ENCODE assay signal across 9 cellular contexts in the genomic region with DNA sequence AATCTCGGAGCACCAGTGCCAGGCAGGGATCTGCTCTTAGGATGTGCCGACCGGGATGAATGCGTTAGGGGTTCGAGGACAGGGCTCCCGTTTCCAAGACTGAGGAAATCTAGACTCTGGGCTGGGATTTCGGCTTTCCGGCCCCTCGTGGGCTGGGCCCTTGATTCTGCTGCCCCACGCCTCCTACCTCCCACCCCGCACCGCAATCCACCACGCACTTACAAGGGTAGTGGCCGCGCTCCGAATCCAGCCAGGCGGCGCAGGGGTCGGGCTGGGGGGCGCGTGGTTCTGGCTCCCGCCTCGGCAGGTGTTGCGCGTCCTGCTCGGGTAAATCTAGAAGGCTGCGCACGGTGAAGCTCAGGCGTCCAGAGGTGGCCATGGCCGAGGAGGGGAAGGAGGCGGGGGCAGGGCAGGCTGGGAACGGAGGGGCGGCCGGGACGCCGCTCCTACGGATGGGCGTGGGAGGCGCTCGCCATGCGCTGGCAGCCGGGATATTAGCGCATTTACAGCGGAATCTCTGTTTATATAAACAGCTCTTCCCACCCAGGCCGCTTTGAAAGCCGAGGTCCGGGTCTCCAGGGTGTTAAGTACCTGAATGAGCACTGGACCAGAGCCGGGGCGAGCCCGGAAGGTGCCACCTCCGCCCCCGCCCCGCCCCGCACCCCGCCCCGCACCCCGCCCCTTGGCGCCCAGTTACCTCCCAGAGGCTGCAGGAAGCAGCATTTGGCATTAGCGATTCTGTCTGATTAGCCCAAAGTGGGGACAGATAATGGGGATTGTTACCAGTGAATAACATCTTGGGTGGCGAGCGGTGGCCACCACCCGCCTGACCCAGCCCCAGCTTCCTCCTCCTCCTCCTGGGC. TPM values are rescaled to one million over a fixed set of nuclear protein-coding genes. Genes with fewer than 3 reads are reported as not detected.
A peak's percentile ranks its signal among the peaks of the same experiment; 100 is the strongest.
DNase-seq lines count a peak whose midpoint lies in the region; ATAC-seq and TF ChIP-seq lines count a peak whose summit lies in the region.
"Had no signal": no experiment of that assay in that cellular context is flagged by ENCODE, and none has a peak within 500 bp of the region (broad histone marks: within the 10 kb centered on the region; RNA-seq: fewer than 3 reads in every experiment).

A gene (minus strand): TSS at position 604 of the 863 bp plus-strand sequence. CDS start 225 bp downstream, at position 379.

- no peak for DNase-seq in activated naive CD4-positive, alpha-beta T cell treated with anti-CD3 and anti-CD28 coated beads, Interleukin-2, amount 10 ng/mL, durations not matched to agents 7 days and 5 days
- no peak for DNase-seq in activated naive CD4-positive, alpha-beta T cell treated with anti-CD3 and anti-CD28 coated beads, Interleukin-2, amount 50 U/mL, for 72 hours (ENCODE audit: low spot score in 2 of 2)
- DNase-seq in body of pancreas (peak in 1 of 4 donors; percentile 37), upper lobe of right lung (peak; percentile 70), RKO (ENCODE audit: low spot score) (no peak)
- no peak for DNase-seq in activated naive CD4-positive, alpha-beta T cell treated with anti-CD3 and anti-CD28 coated beads for 36 hours

- 1 to 3% methylated on average over 20 to 55 of the region's 62 CpGs for WGBS in body of pancreas, 2 donors
- WGBS in liver = 6% methylated on average over 62 of the region's 62 CpGs

- H3K4me1 ChIP-seq in body of pancreas = peaks cover 33% of the 10 kb centered on the region
- peaks cover 3 to 18% (median 13%) of the 10 kb centered on the region in 4 donors for H3K4me1 ChIP-seq in liver (ENCODE audit: control insufficient read depth in 4 of 4, insufficient read depth in 4 of 4, low read length in 3 of 4)
- H3K4me1 ChIP-seq in upper lobe of right lung = peaks cover 3% of the 10 kb centered on the region

- intact Hi-C loops in body of pancreas (cut with DNase I) (no loop called here), upper lobe of right lung (cut with DNase I) (no loop called here)
- intact Hi-C loops in activated naive CD4-positive, alpha-beta T cell treated with anti-CD3 and anti-CD28 coated beads for 36 hours (cut with micrococcal nuclease) = loop anchor here (2.0 kb wide), 2 partner anchors 75 to 77 kb away; no protein-coding TSS in a partner anchor

- TF ChIP-seq CTCF in body of pancreas (IDR thresholded peaks at IDR 0.05) (no peak), liver (IDR thresholded peaks at IDR 0.05; ENCODE audit: low read depth, low read length, missing input control) (no peak), upper lobe of right lung (IDR thresholded peaks at IDR 0.05) (no peak)

- CTCF ChIA-PET in activated naive CD4-positive, alpha-beta T cell treated with anti-CD3 and anti-CD28 coated beads, Interleukin-2, amount 10 ng/mL, durations not matched to agents 7 days and 5 days (lab: Charles Lee) = interaction anchor here (1.0 to 1.3 kb wide), 3 partner anchors 58 to 61 kb away, joined by 3 to 4 read pairs (median 3); no protein-coding TSS in a partner anchor
- CTCF ChIA-PET in activated naive CD4-positive, alpha-beta T cell treated with anti-CD3 and anti-CD28 coated beads for 36 hours (lab: Charles Lee) = no interaction called here

- H3K4me3 Mint-ChIP-seq in activated naive CD4-positive, alpha-beta T cell treated with anti-CD3 and anti-CD28 coated beads, Interleukin-2, amount 10 ng/mL, durations not matched to agents 7 days and 5 days = no peak within 1 kb of the TSS
- H3K4me3 Mint-ChIP-seq in activated naive CD4-positive, alpha-beta T cell treated with anti-CD3 and anti-CD28 coated beads for 36 hours = no peak within 1 kb of the TSS

- H3K36me3 Mint-ChIP-seq in activated naive CD4-positive, alpha-beta T cell treated with anti-CD3 and anti-CD28 coated beads, Interleukin-2, amount 10 ng/mL, durations not matched to agents 7 days and 5 days = no peaks in the 10 kb centered on the region
- no peaks in the 10 kb centered on the region for H3K36me3 Mint-ChIP-seq in activated naive CD4-positive, alpha-beta T cell treated with anti-CD3 and anti-CD28 coated beads, Interleukin-2, amount 50 U/mL, for 72 hours
- H3K36me3 Mint-ChIP-seq in activated naive CD4-positive, alpha-beta T cell treated with anti-CD3 and anti-CD28 coated beads for 36 hours (ENCODE audit: low read depth) = no peaks in the 10 kb centered on the region

- peaks cover 86% of the 10 kb centered on the region for H3K27me3 Mint-ChIP-seq in activated naive CD4-positive, alpha-beta T cell treated with anti-CD3 and anti-CD28 coated beads, Interleukin-2, amount 10 ng/mL, durations not matched to agents 7 days and 5 days
- H3K27me3 Mint-ChIP-seq in activated naive CD4-positive, alpha-beta T cell treated with anti-CD3 and anti-CD28 coated beads for 36 hours (ENCODE audit: low read depth) = peaks cover 76% of the 10 kb centered on the region

- peaks cover 0 to 19% of the 10 kb centered on the region in 2 donors for H3K27me3 ChIP-seq in body of pancreas
- peaks cover 0 to 12% (median 5%) of the 10 kb centered on the region in 4 donors for H3K27me3 ChIP-seq in liver (ENCODE audit: control insufficient read depth in 4 of 4, insufficient read depth in 4 of 4, low read length in 3 of 4)
- H3K27me3 ChIP-seq in upper lobe of right lung = peaks cover 81% of the 10 kb centered on the region

- H3K9me3 ChIP-seq in body of pancreas (no peaks in the 10 kb centered on the region), liver (ENCODE audit: control insufficient read depth in 4 of 4, low read length in 3 of 4) (peaks cover 0 to 5% (median 2%) of the 10 kb centered on the region in 4 donors), upper lobe of right lung (no peaks in the 10 kb centered on the region)

- H3K27ac Mint-ChIP-seq in activated naive CD4-positive, alpha-beta T cell treated with anti-CD3 and anti-CD28 coated beads, Interleukin-2, amount 10 ng/mL, durations not matched to agents 7 days and 5 days = peak within 1 kb of the TSS; percentile 14
- H3K27ac Mint-ChIP-seq in activated naive CD4-positive, alpha-beta T cell treated with anti-CD3 and anti-CD28 coated beads, Interleukin-2, amount 50 U/mL, for 72 hours = no peak within 1 kb of the TSS
- no peak within 1 kb of the TSS for H3K27ac Mint-ChIP-seq in activated naive CD4-positive, alpha-beta T cell treated with anti-CD3 and anti-CD28 coated beads for 36 hours

- no peak for TF ChIP-seq RAD21 in liver (IDR thresholded peaks at IDR 0.05)

- TF ChIP-seq POLR2A in body of pancreas (IDR thresholded peaks at IDR 0.05) = no peak

- H3K4me1 Mint-ChIP-seq in activated naive CD4-positive, alpha-beta T cell treated with anti-CD3 and anti-CD28 coated beads, Interleukin-2, amount 10 ng/mL, durations not matched to agents 7 days and 5 days = peaks cover 2% of the 10 kb centered on the region
- H3K4me1 Mint-ChIP-seq in activated naive CD4-positive, alpha-beta T cell treated with anti-CD3 and anti-CD28 coated beads for 36 hours (ENCODE audit: low read depth) = peaks cover 2% of the 10 kb centered on the region

- no peak within 1 kb of the TSS for H3K9ac ChIP-seq in liver (ENCODE audit: low read depth in 1 of 2, low read length in 2 of 2)

- H3K36me3 ChIP-seq in body of pancreas (replicated peaks in 1 of 2; ENCODE audit: insufficient read depth in 1 of 2, low read depth in 2 of 2) (no peaks in the 10 kb centered on the region), liver (ENCODE audit: control insufficient read depth in 4 of 4, insufficient read depth in 3 of 4, low read depth in 1 of 4, low read length in 3 of 4) (no peaks in the 10 kb centered on the region), upper lobe of right lung (no peaks in the 10 kb centered on the region)

- H3K4me3 ChIP-seq in body of pancreas (peak within 1 kb of the TSS in 1 of 2 donors; percentile 39), liver (ENCODE audit: low read depth in 1 of 3, low read length in 3 of 3) (peak within 1 kb of the TSS in 2 of 3 donors; percentile 38 to 49), upper lobe of right lung (peak within 1 kb of the TSS; percentile 42)

- H3K27ac ChIP-seq in body of pancreas (no peak within 1 kb of the TSS), liver (ENCODE audit: low read depth in 1 of 2, low read length in 2 of 2) (no peak within 1 kb of the TSS), upper lobe of right lung (no peak within 1 kb of the TSS)

- no peak for ATAC-seq in activated naive CD4-positive, alpha-beta T cell treated with anti-CD3 and anti-CD28 coated beads, Interleukin-2, amount 50 U/mL, for 72 hours
- ATAC-seq in body of pancreas (peak; percentile 56), upper lobe of right lung (peak; percentile 45), HG03354 (IDR thresholded peaks at IDR 0.05; ENCODE audit: poor library complexity, severe bottlenecking, unreplicated experiment) (no peak)

- no peaks in the 10 kb centered on the region for H3K9me3 Mint-ChIP-seq in activated naive CD4-positive, alpha-beta T cell treated with anti-CD3 and anti-CD28 coated beads, Interleukin-2, amount 10 ng/mL, durations not matched to agents 7 days and 5 days
- H3K9me3 Mint-ChIP-seq in activated naive CD4-positive, alpha-beta T cell treated with anti-CD3 and anti-CD28 coated beads, Interleukin-2, amount 50 U/mL, for 72 hours = no peaks in the 10 kb centered on the region
- H3K9me3 Mint-ChIP-seq in activated naive CD4-positive, alpha-beta T cell treated with anti-CD3 and anti-CD28 coated beads for 36 hours = no peaks in the 10 kb centered on the region

TF ChIP-seq in liver, 16 proteins besides CTCF, POLR2A, EP300 and RAD21:
- TF ChIP-seq HNF4A (conservative IDR thresholded peaks at IDR 0.05) = no peak

RNA-seq across cellular contexts. Expression of the gene that starts here (rescaled TPM):
- total RNA-seq in activated naive CD4-positive, alpha-beta T cell treated with anti-CD3 and anti-CD28 coated beads, Interleukin-2, amount 50 U/mL, for 72 hours = not detected
- total RNA-seq in body of pancreas = not detected
- total RNA-seq in liver = under 1 TPM in 1 of 2 donors, not detected in 1; 0.33 TPM
- not detected for polyA plus RNA-seq in liver
- 0.43 TPM for total RNA-seq in upper lobe of right lung
- not detected for total RNA-seq in activated naive CD4-positive, alpha-beta T cell treated with anti-CD3 and anti-CD28 coated beads for 36 hours
- total RNA-seq: T-helper 1 cell treated with Interleukin-12 subunit alpha and Interleukin-12 subunit beta and Interleukin-4 antibody, amounts not matched to agents 30 ng/mL and 1 ng/mL, for 36 hours had no signal

Comparison
In these comparisons a context has a peak if more than half of its experiments do, and no peak if none do; other contexts are left out.
1. Peak in ATAC-seq in body of pancreas; RNA of the gene not detected or under 1 TPM.
2. Peak in DNase-seq, ATAC-seq and H3K4me3 ChIP-seq in upper lobe of right lung; RNA of the gene not detected or under 1 TPM.